ENCODE assay signal across 14 cellular contexts in genomic region chr5:143576721-143577484, GRCh38.
A peak's percentile ranks its signal among the peaks of the same experiment; 100 is the strongest.
DNase-seq lines count a peak whose midpoint lies in the region; FAIRE-seq and TF ChIP-seq lines count a peak whose summit lies in the region.
"Had no signal": no experiment of that assay in that cellular context is flagged by ENCODE, and none has a peak within 500 bp of the region (broad histone marks: within the 10 kb centered on the region; RNA-seq: fewer than 3 reads in every experiment).

No MANE protein-coding gene starts in this region.

- peak; percentile 32 for DNase-seq in A172 (ENCODE audit: low spot score)
- DNase-seq in HEK293T (ENCODE audit: extremely low spot score): no peak
- DNase-seq in astrocyte of the hippocampus (ENCODE audit: low read depth, low spot score): peak; percentile 84
- peak; percentile 52 for DNase-seq in hepatocyte (ENCODE audit: low spot score)
- no peak for DNase-seq in H9
- no peak for DNase-seq in activated T-helper 1 cell treated with anti-CD3 and anti-CD28 coated beads, Interleukin-12 subunit alpha, Interleukin-12 subunit beta, Interleukin-2, Interleukin-4 antibody, amounts not matched to agents 30 ng/mL and 10 ng/mL and 1 ng/mL, durations not matched to agents 14 hours and 24 hours and 36 hours (ENCODE audit: low spot score)
- no peak for DNase-seq in GM12891 (ENCODE audit: insufficient read length, low spot score)
- no peak for DNase-seq in activated T-cell treated with anti-CD3 and anti-CD28 coated beads, Interleukin-2, amount 50 U/mL, for 24 hours
- DNase-seq: activated CD4-positive, CD25-positive, alpha-beta regulatory T cell treated with anti-CD3 and anti-CD28 coated beads, Interleukin-2, amount 50 U/mL, for 72 hours; effector memory CD8-positive, alpha-beta T cell; NCI-H2029 had no signal

- no peak overlapping the region for H3K4me2 ChIP-seq in hepatocyte
- H3K4me2 ChIP-seq in H9 (ENCODE audit: insufficient read depth, insufficient read length, low read length): no peak overlapping the region

- H2BK15ac ChIP-seq in H9 (ENCODE audit: low read depth, low read length): no peak overlapping the region

- no peak overlapping the region for H3K4me3 Mint-ChIP-seq in H9
- no peak overlapping the region for H3K4me3 Mint-ChIP-seq in activated T-helper 1 cell treated with anti-CD3 and anti-CD28 coated beads, Interleukin-12 subunit alpha, Interleukin-12 subunit beta, Interleukin-2, Interleukin-4 antibody, amounts not matched to agents 30 ng/mL and 10 ng/mL and 1 ng/mL, durations not matched to agents 14 hours and 24 hours and 36 hours
- H3K4me3 Mint-ChIP-seq in activated T-cell treated with anti-CD3 and anti-CD28 coated beads, Interleukin-2, amount 50 U/mL, for 24 hours: no peak overlapping the region
- H3K4me3 Mint-ChIP-seq: B cell; effector memory CD8-positive, alpha-beta T cell had no signal

- H2AFZ ChIP-seq in hepatocyte: no peak overlapping the region
- H2AFZ ChIP-seq in H9 (ENCODE audit: low read length): no peak overlapping the region

- POLR2A ChIA-PET in HEK293T (lab: Yijun Ruan, JAX): no interaction called here

- no peaks in the 10 kb centered on the region for H3K79me1 ChIP-seq in H9 (ENCODE audit: insufficient read depth, low read depth, low read length, poor library complexity, severe bottlenecking)

- H3K4me1 ChIP-seq in hepatocyte (ENCODE audit: insufficient read depth) (peaks cover 12% of the 10 kb centered on the region), H9 (ENCODE audit: insufficient read depth, low read length) (peaks cover 3% of the 10 kb centered on the region; the same call in 1 of the 2 replicates)

- H2AK5ac ChIP-seq in H9 (ENCODE audit: insufficient read length, low read length): no peak overlapping the region

- no peak overlapping the region for H3K4me3 ChIP-seq in hepatocyte
- H3K4me3 ChIP-seq: SK-N-MC had no signal

- H3K9ac ChIP-seq in H9 (ENCODE audit: extremely low read depth, insufficient read length, low read length): no peak overlapping the region

- H3K79me2 ChIP-seq in hepatocyte (no peaks in the 10 kb centered on the region), H9 (ENCODE audit: insufficient read depth, low read length) (no peaks in the 10 kb centered on the region)

- no peak overlapping the region for H2BK12ac ChIP-seq in H9 (ENCODE audit: insufficient read length, low read depth, low read length)

- peak overlapping the region; percentile 35 for H3K27ac ChIP-seq in hepatocyte
- H3K27ac ChIP-seq in H9 (ENCODE audit: insufficient read length, low read depth, low read length): no peak overlapping the region
- H3K27ac ChIP-seq: SK-N-MC had no signal

- peaks cover 0 to 8% of the 10 kb centered on the region in 2 experiments; a peak in 2 of 4 replicates for H3K4me1 Mint-ChIP-seq in H9
- H3K4me1 Mint-ChIP-seq in activated T-helper 1 cell treated with anti-CD3 and anti-CD28 coated beads, Interleukin-12 subunit alpha, Interleukin-12 subunit beta, Interleukin-2, Interleukin-4 antibody, amounts not matched to agents 30 ng/mL and 10 ng/mL and 1 ng/mL, durations not matched to agents 14 hours and 24 hours and 36 hours (ENCODE audit: low read depth): peaks cover 20% of the 10 kb centered on the region
- H3K4me1 Mint-ChIP-seq in activated T-cell treated with anti-CD3 and anti-CD28 coated beads, Interleukin-2, amount 50 U/mL, for 24 hours (ENCODE audit: low read depth): peaks cover 27% of the 10 kb centered on the region

- no peak overlapping the region for H3T11ph ChIP-seq in H9 (ENCODE audit: low read length)

- H2BK5ac ChIP-seq in H9 (ENCODE audit: insufficient read length, low read length): no peak overlapping the region

- no peaks in the 10 kb centered on the region for H3K9me2 ChIP-seq in hepatocyte (replicated peaks; ENCODE audit: insufficient read depth)

- no peak overlapping the region for H2BK20ac ChIP-seq in H9 (ENCODE audit: low read depth, low read length, poor library complexity, severe bottlenecking)

- H3K9me3 Mint-ChIP-seq in H9: no peaks in the 10 kb centered on the region
- H3K9me3 Mint-ChIP-seq in activated T-helper 1 cell treated with anti-CD3 and anti-CD28 coated beads, Interleukin-12 subunit alpha, Interleukin-12 subunit beta, Interleukin-2, Interleukin-4 antibody, amounts not matched to agents 30 ng/mL and 10 ng/mL and 1 ng/mL, durations not matched to agents 14 hours and 24 hours and 36 hours: no peaks in the 10 kb centered on the region
- peaks cover 3% of the 10 kb centered on the region for H3K9me3 Mint-ChIP-seq in activated T-cell treated with anti-CD3 and anti-CD28 coated beads, Interleukin-2, amount 50 U/mL, for 24 hours
- H3K9me3 Mint-ChIP-seq: effector memory CD8-positive, alpha-beta T cell had no signal

- intact Hi-C loops in activated T-helper 1 cell treated with anti-CD3 and anti-CD28 coated beads, Interleukin-12 subunit alpha, Interleukin-12 subunit beta, Interleukin-2, Interleukin-4 antibody, amounts not matched to agents 30 ng/mL and 10 ng/mL and 1 ng/mL, durations not matched to agents 14 hours and 24 hours and 36 hours (cut with micrococcal nuclease): no loop called here

- H3K27me3 Mint-ChIP-seq in H9 (ENCODE audit: low read depth): no peaks in the 10 kb centered on the region
- H3K27me3 Mint-ChIP-seq in activated T-helper 1 cell treated with anti-CD3 and anti-CD28 coated beads, Interleukin-12 subunit alpha, Interleukin-12 subunit beta, Interleukin-2, Interleukin-4 antibody, amounts not matched to agents 30 ng/mL and 10 ng/mL and 1 ng/mL, durations not matched to agents 14 hours and 24 hours and 36 hours (ENCODE audit: insufficient read depth): no peaks in the 10 kb centered on the region
- peaks cover 2% of the 10 kb centered on the region for H3K27me3 Mint-ChIP-seq in activated T-cell treated with anti-CD3 and anti-CD28 coated beads, Interleukin-2, amount 50 U/mL, for 24 hours
- H3K27me3 Mint-ChIP-seq: B cell had no signal

- H3K27ac Mint-ChIP-seq in H9: no peak overlapping the region
- H3K27ac Mint-ChIP-seq in activated T-helper 1 cell treated with anti-CD3 and anti-CD28 coated beads, Interleukin-12 subunit alpha, Interleukin-12 subunit beta, Interleukin-2, Interleukin-4 antibody, amounts not matched to agents 30 ng/mL and 10 ng/mL and 1 ng/mL, durations not matched to agents 14 hours and 24 hours and 36 hours: no peak overlapping the region
- H3K27ac Mint-ChIP-seq in activated T-cell treated with anti-CD3 and anti-CD28 coated beads, Interleukin-2, amount 50 U/mL, for 24 hours: no peak overlapping the region
- H3K27ac Mint-ChIP-seq: B cell; effector memory CD8-positive, alpha-beta T cell; progenitor cell of endocrine pancreas had no signal

- H3K4ac ChIP-seq in H9 (ENCODE audit: low read depth, low read length): no peak overlapping the region

- no peak for TF ChIP-seq POLR2A in GM12891 (IDR thresholded peaks at IDR 0.05; ENCODE audit: low read depth, low read length)

- no peaks in the 10 kb centered on the region for H3K36me3 ChIP-seq in hepatocyte (replicated peaks; ENCODE audit: insufficient read depth, low read depth)

- no peak overlapping the region for H3K18ac ChIP-seq in H9 (ENCODE audit: insufficient read length, low read depth, low read length)

- TF ChIP-seq CTCF in hepatocyte (IDR thresholded peaks at IDR 0.05; ENCODE audit: poor library complexity) (no peak), H9 (conservative IDR thresholded peaks at IDR 0.05) (no peak)

- H3K36me3 Mint-ChIP-seq in H9 (ENCODE audit: insufficient read depth in 1 of 3, low read depth in 3 of 3): no peaks in the 10 kb centered on the region; a peak in 1 of 7 replicates
- no peaks in the 10 kb centered on the region for H3K36me3 Mint-ChIP-seq in activated T-helper 1 cell treated with anti-CD3 and anti-CD28 coated beads, Interleukin-12 subunit alpha, Interleukin-12 subunit beta, Interleukin-2, Interleukin-4 antibody, amounts not matched to agents 30 ng/mL and 10 ng/mL and 1 ng/mL, durations not matched to agents 14 hours and 24 hours and 36 hours (ENCODE audit: low read depth)
- no peaks in the 10 kb centered on the region for H3K36me3 Mint-ChIP-seq in activated T-cell treated with anti-CD3 and anti-CD28 coated beads, Interleukin-2, amount 50 U/mL, for 24 hours (ENCODE audit: low read depth)

- 68% methylated on average over 2 of the region's 2 CpGs for WGBS in hepatocyte (ENCODE audit: low lambda C conversion rate, missing lambda C conversion rate)
- no CpG with 5 or more reads among the region's 2 CpGs for WGBS in H9 (ENCODE audit: extremely low coverage, insufficient read length, low lambda C conversion rate)

- no peak overlapping the region for H3K14ac ChIP-seq in H9 (ENCODE audit: insufficient read depth, low read length)

- H3K9me3 ChIP-seq in hepatocyte (ENCODE audit: low read depth) (no peaks in the 10 kb centered on the region), H9 (ENCODE audit: control insufficient read depth, low read depth, low read length) (no peaks in the 10 kb centered on the region)

- H4K8ac ChIP-seq in H9 (replicated peaks; ENCODE audit: insufficient read length, low read depth, low read length): no peak overlapping the region

- CTCF ChIA-PET in HEK293T (lab: Yijun Ruan, JAX): interaction anchor here (0.7 kb wide), 1 partner anchor 313 kb away, joined by 3 read pairs; no protein-coding TSS in a partner anchor

- no peaks in the 10 kb centered on the region for H3K27me3 ChIP-seq in hepatocyte
- no peaks in the 10 kb centered on the region for H3K27me3 ChIP-seq in H9 (ENCODE audit: insufficient read depth, low read length)

- H4K5ac ChIP-seq in H9 (ENCODE audit: insufficient read length, low read depth, low read length): no peak overlapping the region

- H4K91ac ChIP-seq in H9 (ENCODE audit: insufficient read length, low read depth, low read length): no peak overlapping the region

- no peak for FAIRE-seq in GM12891 (lab: Jason Lieb, UNC)

- no peak overlapping the region for H3K56ac ChIP-seq in H9 (ENCODE audit: insufficient read length, low read depth, low read length)

- H4K20me1 ChIP-seq in hepatocyte (ENCODE audit: insufficient read depth, poor library complexity, severe bottlenecking): no peaks in the 10 kb centered on the region
- peaks cover 2% of the 10 kb centered on the region for H4K20me1 ChIP-seq in H9 (ENCODE audit: control insufficient read depth, insufficient read depth, insufficient read length)

- H3K23me2 ChIP-seq in H9 (ENCODE audit: insufficient read length, low read depth, low read length, poor library complexity, severe bottlenecking): no peaks in the 10 kb centered on the region

- H3K23ac ChIP-seq in H9 (ENCODE audit: insufficient read length, low read depth, low read length): no peak overlapping the region

- H2BK120ac ChIP-seq in H9 (ENCODE audit: low read depth, low read length, poor library complexity, severe bottlenecking): no peak overlapping the region

TF ChIP-seq in HEK293T, 16 proteins besides CTCF, POLR2A, EP300 and RAD21 (continues in another document):
- TF ChIP-seq FOXK2 (IDR thresholded peaks at IDR 0.05): no peak

TF ChIP-seq in GM12891, 5 proteins besides CTCF, POLR2A, EP300 and RAD21:
- TF ChIP-seq TAF1 (IDR thresholded peaks at IDR 0.05; ENCODE audit: low read depth, low read length): no peak
- no peak for TF ChIP-seq POU2F2 (IDR thresholded peaks at IDR 0.05; ENCODE audit: low read depth, low read length)
- TF ChIP-seq POLR2AphosphoS5 (IDR thresholded peaks at IDR 0.05; ENCODE audit: low read depth, low read length): no peak
- no peak for TF ChIP-seq PAX5 (IDR thresholded peaks at IDR 0.05; ENCODE audit: insufficient read depth, low read length, severe bottlenecking)
- no peak for TF ChIP-seq SPI1 (IDR thresholded peaks at IDR 0.05; ENCODE audit: low read depth, low read length)

Comparison
In these comparisons a context has a peak if more than half of its experiments do, and no peak if none do; other contexts are left out.
1. DNase-seq: peak in A172 (single experiment), astrocyte of the hippocampus (single experiment) and hepatocyte (single experiment); none in HEK293T (single experiment), H9 (single experiment), activated T-helper 1 cell treated with anti-CD3 and anti-CD28 coated beads, Interleukin-12 subunit alpha, Interleukin-12 subunit beta, Interleukin-2, Interleukin-4 antibody, amounts not matched to agents 30 ng/mL and 10 ng/mL and 1 ng/mL, durations not matched to agents 14 hours and 24 hours and 36 hours (single experiment), GM12891 (single experiment) and activated T-cell treated with anti-CD3 and anti-CD28 coated beads, Interleukin-2, amount 50 U/mL, for 24 hours (single experiment).